In genomic region chr4:76948441-76949292, GRCh38 we compare ENCODE assay signal across 8 cellular contexts. TPM values are rescaled to one million over a fixed set of nuclear protein-coding genes. Genes with fewer than 3 reads are reported as not detected.
DNase-seq lines count a peak whose midpoint lies in the region; ATAC-seq, FAIRE-seq and TF ChIP-seq lines count a peak whose summit lies in the region.

No MANE protein-coding gene starts in this region.

- peak overlapping the region; percentile 84 for H3K4me3 Mint-ChIP-seq in activated naive CD4-positive, alpha-beta T cell treated with anti-CD3 and anti-CD28 coated beads, Interleukin-2, amount 50 U/mL, for 24 hours

- no peak for TF ChIP-seq CTCF in pancreas (IDR thresholded peaks at IDR 0.05)
- no peak for TF ChIP-seq CTCF in upper lobe of right lung (IDR thresholded peaks at IDR 0.05)

- H3K4me3 ChIP-seq in SK-N-MC (peak overlapping the region; percentile 86), pancreas (peak overlapping the region; percentile 66 to 92 (median 82)), upper lobe of right lung (peak overlapping the region; percentile 84)

- H3K36me3 ChIP-seq in SK-N-MC (ENCODE audit: insufficient read depth, low read length), result no peaks in the 10 kb centered on the region
- no peaks in the 10 kb centered on the region for H3K36me3 ChIP-seq in pancreas
- H3K36me3 ChIP-seq in upper lobe of right lung, result no peaks in the 10 kb centered on the region

- no peaks in the 10 kb centered on the region for H3K36me3 Mint-ChIP-seq in activated naive CD4-positive, alpha-beta T cell treated with anti-CD3 and anti-CD28 coated beads, Interleukin-2, amount 50 U/mL, for 24 hours

- peaks cover 22% of the 10 kb centered on the region for H3K4me1 Mint-ChIP-seq in activated naive CD4-positive, alpha-beta T cell treated with anti-CD3 and anti-CD28 coated beads, Interleukin-2, amount 50 U/mL, for 24 hours

- H3K9me3 ChIP-seq in SK-N-MC (ENCODE audit: low read depth, low read length) (no peaks in the 10 kb centered on the region), pancreas (no peaks in the 10 kb centered on the region), upper lobe of right lung (no peaks in the 10 kb centered on the region)

- intact Hi-C loops in head of caudate nucleus (cut with DNase I), result no loop called here
- intact Hi-C loops in pancreas (cut with DNase I), result no loop called here
- intact Hi-C loops in upper lobe of right lung (cut with DNase I), result no loop called here

- no peaks in the 10 kb centered on the region for H3K27me3 ChIP-seq in pancreas
- no peaks in the 10 kb centered on the region for H3K27me3 ChIP-seq in upper lobe of right lung

- peak; percentile 84 for DNase-seq in DMS53 (lab: John Stamatoyannopoulos, UW)
- DNase-seq in HuH-7 (ENCODE audit: low spot score), result peak; percentile 90
- no peak for DNase-seq in SK-N-MC (ENCODE audit: low read depth, low spot score)
- DNase-seq in head of caudate nucleus, result peak; percentile 52 to 89 (median 76)
- peak; percentile 71 to 86 (median 75) for DNase-seq in pancreas
- peak; percentile 87 for DNase-seq in upper lobe of right lung

- peaks cover 6% of the 10 kb centered on the region for H3K27me3 Mint-ChIP-seq in activated naive CD4-positive, alpha-beta T cell treated with anti-CD3 and anti-CD28 coated beads, Interleukin-2, amount 50 U/mL, for 24 hours

- H3K27ac ChIP-seq in SK-N-MC (no peak overlapping the region), pancreas (peak overlapping the region; percentile 83 to 90 (median 86)), upper lobe of right lung (peak overlapping the region; percentile 86)

- H3K4me1 ChIP-seq in pancreas (peaks cover 0 to 9% (median 0%) of the 10 kb centered on the region in 3 donors), upper lobe of right lung (peaks cover 8% of the 10 kb centered on the region)

- H3K9ac ChIP-seq in SK-N-MC (ENCODE audit: insufficient read length), result peak overlapping the region; percentile 70

- no peak for FAIRE-seq in pancreas (lab: Jason Lieb, UNC)

- 3 to 6% methylated on average over 60 to 63 of the region's 63 CpGs for WGBS in pancreas, 2 donors

- no peaks in the 10 kb centered on the region for H3K9me3 Mint-ChIP-seq in activated naive CD4-positive, alpha-beta T cell treated with anti-CD3 and anti-CD28 coated beads, Interleukin-2, amount 50 U/mL, for 24 hours

- ATAC-seq in GM21528 (IDR thresholded peaks at IDR 0.05; ENCODE audit: low FRiP score, unreplicated experiment) (peak; percentile 53), pancreas (peak; percentile 34 to 60 (median 58)), upper lobe of right lung (peak; percentile 70)

- no peak overlapping the region for H3K27ac Mint-ChIP-seq in activated naive CD4-positive, alpha-beta T cell treated with anti-CD3 and anti-CD28 coated beads, Interleukin-2, amount 50 U/mL, for 24 hours

RNA-seq across cellular contexts. Expression of gene SEPTIN11, which starts 0.9 kb away (rescaled TPM):
- total RNA-seq in pancreas (10 to 100 TPM; 18.6 to 48.9 (median 28.9) TPM), upper lobe of right lung (112 TPM)
- polyA plus RNA-seq in pancreas, result 10 to 100 TPM; 11.6 to 13.6 TPM

RNA-seq across cellular contexts. Expression of gene SOWAHB, which starts 50.7 kb away (rescaled TPM):
- total RNA-seq in pancreas (1 to 10 TPM; 2.1 to 4.2 (median 2.9) TPM), upper lobe of right lung (2.5 TPM)
- polyA plus RNA-seq in pancreas, result 1 to 10 TPM in 1 of 2 donors, under 1 TPM in 1; 0.53 to 1.2 TPM
